1 cellular context compared by ENCODE assay signal in genomic region chr5:179239256-179240135, GRCh38.
TF ChIP-seq lines count a peak whose summit lies in the region.

No MANE protein-coding gene starts in this region.

TF ChIP-seq in HepG2, 621 proteins besides CTCF, POLR2A, EP300 and RAD21 (continued from another document):
- TF ChIP-seq, protein P1, sequence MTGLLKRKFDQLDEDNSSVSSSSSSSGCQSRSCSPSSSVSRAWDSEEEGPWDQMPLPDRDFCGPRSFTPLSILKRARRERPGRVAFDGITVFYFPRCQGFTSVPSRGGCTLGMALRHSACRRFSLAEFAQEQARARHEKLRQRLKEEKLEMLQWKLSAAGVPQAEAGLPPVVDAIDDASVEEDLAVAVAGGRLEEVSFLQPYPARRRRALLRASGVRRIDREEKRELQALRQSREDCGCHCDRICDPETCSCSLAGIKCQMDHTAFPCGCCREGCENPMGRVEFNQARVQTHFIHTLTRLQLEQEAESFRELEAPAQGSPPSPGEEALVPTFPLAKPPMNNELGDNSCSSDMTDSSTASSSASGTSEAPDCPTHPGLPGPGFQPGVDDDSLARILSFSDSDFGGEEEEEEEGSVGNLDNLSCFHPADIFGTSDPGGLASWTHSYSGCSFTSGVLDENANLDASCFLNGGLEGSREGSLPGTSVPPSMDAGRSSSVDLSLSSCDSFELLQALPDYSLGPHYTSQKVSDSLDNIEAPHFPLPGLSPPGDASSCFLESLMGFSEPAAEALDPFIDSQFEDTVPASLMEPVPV (CRISPR knock-in tag; IDR thresholded peaks at IDR 0.05), result no peak
- no peak for TF ChIP-seq ZNF652 (CRISPR knock-in tag; IDR thresholded peaks at IDR 0.05; ENCODE audit: borderline replicate concordance, low read depth)
- no peak for TF ChIP-seq KDM1A (CRISPR knock-in tag; IDR thresholded peaks at IDR 0.05)
- TF ChIP-seq U2AF1 (optimal IDR thresholded peaks at IDR 0.05; ENCODE audit: low read depth, low read length), result no peak
- TF ChIP-seq HOXA5 (CRISPR knock-in tag; IDR thresholded peaks at IDR 0.05), result no peak
- no peak for TF ChIP-seq ZNF543 (CRISPR knock-in tag; IDR thresholded peaks at IDR 0.05)
